In the genomic region with DNA sequence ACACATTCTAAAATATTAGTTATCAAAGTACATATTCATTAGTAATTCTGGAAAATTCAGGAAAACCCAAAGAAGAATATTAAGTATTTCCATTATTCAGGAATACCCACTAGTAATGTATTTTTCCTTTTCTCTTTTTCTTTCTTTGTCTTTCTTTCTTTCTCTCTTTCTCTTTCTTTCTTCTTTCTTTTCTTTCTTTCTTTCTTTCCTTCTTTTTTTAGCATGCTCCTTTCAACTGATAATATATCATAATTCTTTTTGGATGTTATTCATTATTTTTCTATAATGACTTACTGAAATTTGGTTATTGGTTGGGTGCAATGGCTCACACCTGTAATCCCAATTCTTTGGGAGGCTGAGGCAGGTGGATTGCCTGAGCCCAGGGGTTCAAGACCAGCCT, we compare ENCODE assay signal across 13 cellular contexts.
"Had no signal": no experiment of that assay in that cellular context is flagged by ENCODE, and none has a peak within 500 bp of the region (broad histone marks: within the 10 kb centered on the region; RNA-seq: fewer than 3 reads in every experiment).

No MANE protein-coding gene starts in this region.

- H3K9me3 ChIP-seq: esophagus muscularis mucosa, sigmoid colon had no signal

- H3K27ac ChIP-seq: esophagus muscularis mucosa, sigmoid colon had no signal

- ATAC-seq: activated CD4-positive, alpha-beta T cell treated with anti-CD3 and anti-CD28 coated beads for 36 hours had no signal

- DNase-seq: activated CD4-positive, alpha-beta T cell treated with anti-CD3 and anti-CD28 coated beads for 36 hours; activated CD4-positive, alpha-beta T cell treated with anti-CD3 and anti-CD28 coated beads, Interleukin-2, amount 50 U/mL, for 48 hours; activated gamma-delta T cell; effector CD8-positive, alpha-beta T cell; nephron progenitor cell; nucleus accumbens; stimulated activated CD8-positive, alpha-beta memory T cell treated with anti-CD3 and anti-CD28 coated beads, Interleukin-4, amount 100 ng/mL, for 48 hours; stimulated activated naive CD4-positive, alpha-beta T cell; SW 1271; T-helper 2 cell had no signal

- H3K27me3 ChIP-seq: esophagus muscularis mucosa, sigmoid colon had no signal

- H3K36me3 ChIP-seq: esophagus muscularis mucosa, sigmoid colon had no signal

- FAIRE-seq: endothelial cell of umbilical vein had no signal

- H3K4me1 ChIP-seq: sigmoid colon had no signal

- H3K4me3 ChIP-seq: esophagus muscularis mucosa, sigmoid colon had no signal
